Comparison of ENCODE assay signal across 21 cellular contexts in the genomic region with DNA sequence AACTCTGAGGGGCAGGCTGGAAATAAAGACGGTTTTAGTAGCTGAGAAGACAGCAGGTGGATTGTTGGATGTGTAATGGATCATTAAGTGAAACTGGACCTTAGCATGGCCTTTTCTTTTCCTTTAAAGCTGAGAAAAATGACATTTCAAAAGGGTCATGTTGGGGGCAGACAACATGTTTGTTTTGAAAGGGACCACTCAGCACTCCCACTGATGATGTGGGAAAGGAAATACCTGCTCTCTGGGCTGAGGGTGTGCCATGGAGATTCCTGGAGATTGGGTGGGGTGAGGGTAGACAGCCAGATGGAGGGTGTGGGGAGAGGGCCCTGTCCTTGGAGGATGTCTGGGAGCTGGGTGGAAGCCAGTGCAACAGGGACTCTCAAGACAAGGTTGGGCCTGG. TPM values are rescaled to one million over a fixed set of nuclear protein-coding genes. Genes with fewer than 3 reads are reported as not detected.
DNase-seq lines count a peak whose midpoint lies in the region; ATAC-seq and TF ChIP-seq lines count a peak whose summit lies in the region.
"Had no signal": no experiment of that assay in that cellular context is flagged by ENCODE, and none has a peak within 500 bp of the region (broad histone marks: within the 10 kb centered on the region; RNA-seq: fewer than 3 reads in every experiment).

No MANE protein-coding gene starts in this region.

- H3K4me2 ChIP-seq in osteoblast (ENCODE audit: insufficient read depth, low read length) = peak overlapping the region; percentile 21
- H3K4me2 ChIP-seq: PC-9 had no signal

- no peak overlapping the region for H3K27ac Mint-ChIP-seq in activated CD8-positive, alpha-beta T cell treated with anti-CD3 and anti-CD28 coated beads, Interleukin-2, amount 10 ng/mL, durations not matched to agents 7 days and 5 days
- no peak overlapping the region for H3K27ac Mint-ChIP-seq in activated CD8-positive, alpha-beta T cell treated with anti-CD3 and anti-CD28 coated beads for 36 hours
- no peak overlapping the region for H3K27ac Mint-ChIP-seq in endodermal cell

- no peaks in the 10 kb centered on the region for H3K79me2 ChIP-seq in osteoblast (ENCODE audit: insufficient read depth, low read length)

- H3K27me3 ChIP-seq in endodermal cell (ENCODE audit: control insufficient read depth, insufficient read depth, low read length, poor library complexity, severe bottlenecking) = no peaks in the 10 kb centered on the region
- H3K27me3 ChIP-seq in osteoblast (ENCODE audit: insufficient read depth, low read length) = no peaks in the 10 kb centered on the region
- H3K27me3 ChIP-seq: SJSA1 had no signal

- H3K4me3 Mint-ChIP-seq in activated CD8-positive, alpha-beta T cell treated with anti-CD3 and anti-CD28 coated beads, Interleukin-2, amount 10 ng/mL, durations not matched to agents 7 days and 5 days = no peak overlapping the region
- no peak overlapping the region for H3K4me3 Mint-ChIP-seq in activated CD8-positive, alpha-beta T cell treated with anti-CD3 and anti-CD28 coated beads for 36 hours
- no peak overlapping the region for H3K4me3 Mint-ChIP-seq in endodermal cell
- H3K4me3 Mint-ChIP-seq: H9 had no signal

- H3K4me1 ChIP-seq in endodermal cell (ENCODE audit: control insufficient read depth, insufficient read depth, low read length) (peaks cover 3% of the 10 kb centered on the region), osteoblast (ENCODE audit: insufficient read depth, low read length) (peaks cover 34% of the 10 kb centered on the region)

- no peak for ATAC-seq in activated CD8-positive, alpha-beta T cell treated with anti-CD3 and anti-CD28 coated beads, Interleukin-2, amount 10 ng/mL, durations not matched to agents 7 days and 5 days
- ATAC-seq in activated CD8-positive, alpha-beta T cell treated with anti-CD3 and anti-CD28 coated beads for 36 hours = no peak

- H3K36me3 Mint-ChIP-seq in activated CD8-positive, alpha-beta T cell treated with anti-CD3 and anti-CD28 coated beads, Interleukin-2, amount 10 ng/mL, durations not matched to agents 7 days and 5 days (ENCODE audit: low read depth) = no peaks in the 10 kb centered on the region
- no peaks in the 10 kb centered on the region for H3K36me3 Mint-ChIP-seq in activated CD8-positive, alpha-beta T cell treated with anti-CD3 and anti-CD28 coated beads for 36 hours (ENCODE audit: low read depth)
- H3K36me3 Mint-ChIP-seq in endodermal cell (ENCODE audit: low read depth) = no peaks in the 10 kb centered on the region

- no peak overlapping the region for H3K9ac ChIP-seq in endodermal cell (ENCODE audit: extremely low read depth, low read length, poor library complexity, severe bottlenecking)

- no peak for TF ChIP-seq CTCF in activated CD8-positive, alpha-beta T cell treated with anti-CD3 and anti-CD28 coated beads for 36 hours (IDR thresholded peaks at IDR 0.05)
- no peak for TF ChIP-seq CTCF in endodermal cell (conservative IDR thresholded peaks at IDR 0.05)
- TF ChIP-seq CTCF in osteoblast (IDR thresholded peaks at IDR 0.05; ENCODE audit: extremely low read depth, low read depth, low read length) = no peak

- H3K27ac ChIP-seq in endodermal cell (ENCODE audit: low read depth, low read length) (no peak overlapping the region), osteoblast (ENCODE audit: low read depth, low read length) (peak overlapping the region; percentile 80)
- H3K27ac ChIP-seq: C4-2B, PC-9, SJSA1 had no signal

- POLR2A ChIA-PET in activated CD8-positive, alpha-beta T cell treated with anti-CD3 and anti-CD28 coated beads, Interleukin-2, amount 10 ng/mL, durations not matched to agents 7 days and 5 days (lab: Charles Lee) = no interaction called here
- POLR2A ChIA-PET in activated CD8-positive, alpha-beta T cell treated with anti-CD3 and anti-CD28 coated beads for 36 hours (lab: Charles Lee) = no interaction called here

- H3K4me3 ChIP-seq in endodermal cell (ENCODE audit: low read length) = no peak overlapping the region
- H3K4me3 ChIP-seq in osteoblast (ENCODE audit: insufficient read depth, low read length) = no peak overlapping the region
- H3K4me3 ChIP-seq: PC-9, SJSA1 had no signal

- no peaks in the 10 kb centered on the region for H3K4me1 Mint-ChIP-seq in activated CD8-positive, alpha-beta T cell treated with anti-CD3 and anti-CD28 coated beads, Interleukin-2, amount 10 ng/mL, durations not matched to agents 7 days and 5 days (ENCODE audit: low read depth)
- H3K4me1 Mint-ChIP-seq in activated CD8-positive, alpha-beta T cell treated with anti-CD3 and anti-CD28 coated beads for 36 hours (ENCODE audit: low read depth) = no peaks in the 10 kb centered on the region
- H3K4me1 Mint-ChIP-seq in endodermal cell = peaks cover 6% of the 10 kb centered on the region

- WGBS in endodermal cell (ENCODE audit: insufficient coverage in 1 of 2, insufficient read length in 1 of 2), 2 experiments = 86 to 87% methylated on average over 1 of the region's 1 CpG

- intact Hi-C loops in activated CD8-positive, alpha-beta T cell treated with anti-CD3 and anti-CD28 coated beads for 36 hours (cut with micrococcal nuclease) = no loop called here

- H2AFZ ChIP-seq in osteoblast (ENCODE audit: low read length) = no peak overlapping the region
- H2AFZ ChIP-seq: PC-9 had no signal

- CTCF ChIA-PET in activated CD8-positive, alpha-beta T cell treated with anti-CD3 and anti-CD28 coated beads, Interleukin-2, amount 10 ng/mL, durations not matched to agents 7 days and 5 days (lab: Charles Lee) = no interaction called here
- CTCF ChIA-PET in activated CD8-positive, alpha-beta T cell treated with anti-CD3 and anti-CD28 coated beads for 36 hours (lab: Charles Lee) = no interaction called here

- H3K9me3 ChIP-seq in endodermal cell (ENCODE audit: control insufficient read depth, low read length) (peaks cover 8% of the 10 kb centered on the region), osteoblast (ENCODE audit: low read depth, low read length) (no peaks in the 10 kb centered on the region)
- H3K9me3 ChIP-seq: SJSA1 had no signal

- H3K9me3 Mint-ChIP-seq in activated CD8-positive, alpha-beta T cell treated with anti-CD3 and anti-CD28 coated beads, Interleukin-2, amount 10 ng/mL, durations not matched to agents 7 days and 5 days (ENCODE audit: insufficient read depth) = peaks cover 6% of the 10 kb centered on the region
- peaks cover 7% of the 10 kb centered on the region for H3K9me3 Mint-ChIP-seq in activated CD8-positive, alpha-beta T cell treated with anti-CD3 and anti-CD28 coated beads for 36 hours
- H3K9me3 Mint-ChIP-seq in endodermal cell = peaks cover 3% of the 10 kb centered on the region

- peak; percentile 6 for DNase-seq in activated CD8-positive, alpha-beta T cell treated with anti-CD3 and anti-CD28 coated beads, Interleukin-2, amount 10 ng/mL, durations not matched to agents 7 days and 5 days
- DNase-seq in activated CD8-positive, alpha-beta T cell treated with anti-CD3 and anti-CD28 coated beads for 36 hours = no peak
- peak; percentile 10 for DNase-seq in endodermal cell
- DNase-seq in osteoblast (ENCODE audit: insufficient read length, low spot score, missing footprints) = no peak
- DNase-seq in stimulated activated CD8-positive, alpha-beta memory T cell treated with anti-CD3 and anti-CD28 coated beads, Interleukin-4, amount 100 ng/mL, for 48 hours = no peak
- no peak for DNase-seq in pons (ENCODE audit: low spot score)
- DNase-seq in AG08396 (ENCODE audit: low spot score) = no peak
- no peak for DNase-seq in ureter (ENCODE audit: low spot score)
- DNase-seq: 8988T, COR-L47, DMS153, H9, Karpas-422, MM.1S, NCI-H1105, NCI-H1694, NCI-H510A treated with DMSO at 0.1 percent for 48 hours, NCI-H82, PC-9 had no signal

- peaks cover 16% of the 10 kb centered on the region for H3K27me3 Mint-ChIP-seq in activated CD8-positive, alpha-beta T cell treated with anti-CD3 and anti-CD28 coated beads, Interleukin-2, amount 10 ng/mL, durations not matched to agents 7 days and 5 days (ENCODE audit: low read depth)
- H3K27me3 Mint-ChIP-seq in activated CD8-positive, alpha-beta T cell treated with anti-CD3 and anti-CD28 coated beads for 36 hours = peaks cover 17% of the 10 kb centered on the region
- H3K27me3 Mint-ChIP-seq in endodermal cell (ENCODE audit: insufficient read depth) = peaks cover 8% of the 10 kb centered on the region

- no peaks in the 10 kb centered on the region for H4K20me1 ChIP-seq in osteoblast (ENCODE audit: insufficient read depth, low read length)

- no peaks in the 10 kb centered on the region for H3K36me3 ChIP-seq in endodermal cell (ENCODE audit: control insufficient read depth, insufficient read depth, low read length)
- H3K36me3 ChIP-seq in osteoblast (ENCODE audit: insufficient read depth, low read length) = no peaks in the 10 kb centered on the region
- H3K36me3 ChIP-seq: SJSA1 had no signal

RNA-seq across cellular contexts. Expression of gene ANAPC13, which starts 38.4 kb away (rescaled TPM):
- 10 to 100 TPM; 24.9 to 25.3 TPM for total RNA-seq in activated CD8-positive, alpha-beta T cell treated with anti-CD3 and anti-CD28 coated beads, Interleukin-2, amount 10 ng/mL, durations not matched to agents 7 days and 5 days
- 10 to 100 TPM; 27.3 to 28.0 TPM for total RNA-seq in activated CD8-positive, alpha-beta T cell treated with anti-CD3 and anti-CD28 coated beads for 36 hours
- 10 to 100 TPM; 28.6 to 29.3 TPM for total RNA-seq in endodermal cell
- 86.7 TPM for polyA plus RNA-seq in endodermal cell (2013, experiment 1 of 2)
- 81.0 TPM for polyA plus RNA-seq in endodermal cell (2013, experiment 2 of 2)
- 68.4 and 77.5 TPM in 2 replicates for total RNA-seq in osteoblast
- 50.9 TPM for total RNA-seq in ureter

RNA-seq across cellular contexts. Expression of gene CEP63, which starts 38.5 kb away (rescaled TPM):
- 10 to 100 TPM; 26.5 to 27.7 TPM for total RNA-seq in activated CD8-positive, alpha-beta T cell treated with anti-CD3 and anti-CD28 coated beads, Interleukin-2, amount 10 ng/mL, durations not matched to agents 7 days and 5 days
- total RNA-seq in activated CD8-positive, alpha-beta T cell treated with anti-CD3 and anti-CD28 coated beads for 36 hours = 10 to 100 TPM; 25.3 to 27.0 TPM
- total RNA-seq in endodermal cell = 10 to 100 TPM; 21.2 to 33.0 TPM
- polyA plus RNA-seq in endodermal cell (2013, experiment 1 of 2) = 28.7 TPM
- 30.2 TPM for polyA plus RNA-seq in endodermal cell (2013, experiment 2 of 2)
- total RNA-seq in osteoblast = 15.9 and 42.4 TPM in 2 replicates
- 37.6 TPM for total RNA-seq in ureter

Comparison
In these comparisons a context has a peak if more than half of its experiments do, and no peak if none do; other contexts are left out.
1. DNase-seq: peak in activated CD8-positive, alpha-beta T cell treated with anti-CD3 and anti-CD28 coated beads, Interleukin-2, amount 10 ng/mL, durations not matched to agents 7 days and 5 days (single experiment) and endodermal cell (single experiment); none in activated CD8-positive, alpha-beta T cell treated with anti-CD3 and anti-CD28 coated beads for 36 hours (single experiment), osteoblast (single experiment), stimulated activated CD8-positive, alpha-beta memory T cell treated with anti-CD3 and anti-CD28 coated beads, Interleukin-4, amount 100 ng/mL, for 48 hours (single experiment), pons (single experiment), AG08396 (single experiment) and ureter (single experiment).